ENCODE assay signal across 9 cellular contexts in the genomic region with DNA sequence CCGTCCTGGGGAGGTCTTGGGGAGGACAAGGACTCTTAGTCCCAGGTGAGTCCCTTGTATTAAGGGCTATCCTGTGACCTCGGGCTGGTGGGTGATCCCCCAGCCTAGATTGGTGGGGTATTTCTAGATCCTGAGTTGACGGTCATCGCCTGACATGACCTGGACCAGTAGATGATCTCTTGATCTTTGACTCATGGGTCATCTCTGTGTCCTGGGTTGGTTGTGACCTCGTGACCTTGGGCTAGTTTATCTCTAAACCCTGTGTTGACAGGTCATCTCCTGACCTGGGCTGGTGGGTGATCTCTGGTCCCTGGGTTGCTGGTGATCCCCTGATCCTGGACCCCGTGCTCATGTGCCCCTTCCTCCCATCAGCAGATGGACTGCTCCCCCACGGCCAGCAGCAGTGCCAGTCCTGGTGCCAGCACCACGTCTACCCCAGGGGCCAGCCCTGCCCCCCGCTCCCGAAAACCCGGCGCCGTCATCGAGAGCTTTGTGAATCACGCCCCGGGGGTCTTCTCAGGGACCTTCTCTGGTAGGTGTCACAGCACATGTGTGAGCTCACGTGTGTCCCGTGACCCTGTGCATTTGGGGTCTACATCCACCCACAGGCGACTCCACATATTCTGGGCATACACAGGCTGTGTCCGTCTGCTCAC. TPM values are rescaled to one million over a fixed set of nuclear protein-coding genes. Genes with fewer than 3 reads are reported as not detected.
A peak's percentile ranks its signal among the peaks of the same experiment; 100 is the strongest.
DNase-seq lines count a peak whose midpoint lies in the region; ATAC-seq and TF ChIP-seq lines count a peak whose summit lies in the region.
"Had no signal": no experiment of that assay in that cellular context is flagged by ENCODE, and none has a peak within 500 bp of the region (broad histone marks: within the 10 kb centered on the region; RNA-seq: fewer than 3 reads in every experiment).

No MANE protein-coding gene starts in this region.

- POLR2A ChIA-PET in activated CD4-positive, alpha-beta memory T cell treated with anti-CD3 and anti-CD28 coated beads, Interleukin-2, amount 10 ng/mL, durations not matched to agents 7 days and 5 days (lab: Charles Lee): interaction anchor here (7.3 kb wide), 1 partner anchor 13 kb away, joined by 119 read pairs; the partner anchor contains the start of gene CIRBP

- peak overlapping the region; percentile 41 for H3K4me3 Mint-ChIP-seq in activated CD4-positive, alpha-beta memory T cell treated with anti-CD3 and anti-CD28 coated beads, Interleukin-2, amount 10 ng/mL, durations not matched to agents 7 days and 5 days

- no peaks in the 10 kb centered on the region for H3K9me2 ChIP-seq in hepatocyte (replicated peaks; ENCODE audit: insufficient read depth)

- H3K4me1 Mint-ChIP-seq in activated CD4-positive, alpha-beta memory T cell treated with anti-CD3 and anti-CD28 coated beads, Interleukin-2, amount 10 ng/mL, durations not matched to agents 7 days and 5 days: peaks cover 43% of the 10 kb centered on the region

- no peak overlapping the region for H3K4me3 ChIP-seq in hepatocyte
- H3K4me3 ChIP-seq in skeletal muscle satellite cell (ENCODE audit: low read length): peak overlapping the region; percentile 83

- peak overlapping the region; percentile 92 for H3K9ac ChIP-seq in skeletal muscle satellite cell (ENCODE audit: low read depth, low read length)

- H3K27ac Mint-ChIP-seq in activated CD4-positive, alpha-beta memory T cell treated with anti-CD3 and anti-CD28 coated beads, Interleukin-2, amount 10 ng/mL, durations not matched to agents 7 days and 5 days: peak overlapping the region; percentile 56

- H3K9me3 ChIP-seq in hepatocyte (ENCODE audit: low read depth) (no peaks in the 10 kb centered on the region), skeletal muscle satellite cell (replicated peaks; ENCODE audit: low read length) (no peaks in the 10 kb centered on the region)

- H3K4me2 ChIP-seq in hepatocyte (peak overlapping the region; percentile 91), skeletal muscle satellite cell (ENCODE audit: low read length) (peak overlapping the region; percentile 98)

- H3K27me3 ChIP-seq in hepatocyte (no peaks in the 10 kb centered on the region), skeletal muscle satellite cell (ENCODE audit: control insufficient read depth, insufficient read depth, low read length) (no peaks in the 10 kb centered on the region)

- peak overlapping the region; percentile 98 for H3K27ac ChIP-seq in hepatocyte

- H3K79me2 ChIP-seq in hepatocyte: peaks cover 67% of the 10 kb centered on the region

- H3K36me3 Mint-ChIP-seq in activated CD4-positive, alpha-beta memory T cell treated with anti-CD3 and anti-CD28 coated beads, Interleukin-2, amount 10 ng/mL, durations not matched to agents 7 days and 5 days (ENCODE audit: low read depth): peaks cover 62% of the 10 kb centered on the region

- WGBS in hepatocyte (ENCODE audit: low lambda C conversion rate, missing lambda C conversion rate): 92% methylated on average over 20 of the region's 20 CpGs

- TF ChIP-seq POLR2A in GM15510 (IDR thresholded peaks at IDR 0.05; ENCODE audit: borderline replicate concordance, extremely low read depth, insufficient read length): peak; percentile 10

- H3K36me3 ChIP-seq in hepatocyte (replicated peaks; ENCODE audit: insufficient read depth, low read depth): no peaks in the 10 kb centered on the region
- H3K36me3 ChIP-seq in skeletal muscle satellite cell (ENCODE audit: insufficient read depth, low read length): peaks cover 79% of the 10 kb centered on the region

- no peak for TF ChIP-seq CTCF in hepatocyte (IDR thresholded peaks at IDR 0.05; ENCODE audit: poor library complexity)

- H3K4me1 ChIP-seq in hepatocyte (ENCODE audit: insufficient read depth): peaks cover 53% of the 10 kb centered on the region
- peaks cover 57% of the 10 kb centered on the region for H3K4me1 ChIP-seq in skeletal muscle satellite cell (ENCODE audit: control insufficient read depth, insufficient read depth, low read length)

- no peaks in the 10 kb centered on the region for H3K27me3 Mint-ChIP-seq in activated CD4-positive, alpha-beta memory T cell treated with anti-CD3 and anti-CD28 coated beads, Interleukin-2, amount 10 ng/mL, durations not matched to agents 7 days and 5 days

- H2AFZ ChIP-seq in hepatocyte: no peak overlapping the region

- H4K20me1 ChIP-seq in hepatocyte (ENCODE audit: insufficient read depth, poor library complexity, severe bottlenecking): peaks cover 42% of the 10 kb centered on the region

- DNase-seq in activated CD4-positive, alpha-beta memory T cell treated with anti-CD3 and anti-CD28 coated beads, Interleukin-2, amount 10 ng/mL, durations not matched to agents 7 days and 5 days: no peak
- DNase-seq in hepatocyte (ENCODE audit: low spot score) (no peak), DMS153 treated with DMSO at 0.1 percent for 48 hours (lab: John Stamatoyannopoulos, UW; ENCODE audit: unreplicated experiment) (no peak), COLO668 (lab: John Stamatoyannopoulos, UW; ENCODE audit: unreplicated experiment) (no peak)
- DNase-seq: NCI-H1417 had no signal

- ATAC-seq in HG02852 (IDR thresholded peaks at IDR 0.05; ENCODE audit: unreplicated experiment): no peak
- ATAC-seq in GM19397 (IDR thresholded peaks at IDR 0.05; ENCODE audit: unreplicated experiment): no peak

- CTCF ChIA-PET in activated CD4-positive, alpha-beta memory T cell treated with anti-CD3 and anti-CD28 coated beads, Interleukin-2, amount 10 ng/mL, durations not matched to agents 7 days and 5 days (lab: Charles Lee): interaction anchor here (1.7 to 4.9 kb wide), 2 partner anchors 10 to 12 kb away, joined by 8 to 44 read pairs; no protein-coding TSS in a partner anchor

- no peaks in the 10 kb centered on the region for H3K9me3 Mint-ChIP-seq in activated CD4-positive, alpha-beta memory T cell treated with anti-CD3 and anti-CD28 coated beads, Interleukin-2, amount 10 ng/mL, durations not matched to agents 7 days and 5 days

RNA-seq across cellular contexts. Expression of gene MIDN, which starts 6.3 kb away (rescaled TPM):
- total RNA-seq in activated CD4-positive, alpha-beta memory T cell treated with anti-CD3 and anti-CD28 coated beads, Interleukin-2, amount 10 ng/mL, durations not matched to agents 7 days and 5 days: 10 to 100 TPM; 86.2 to 88.6 TPM
- 28.7 and 30.1 TPM in 2 replicates for total RNA-seq in hepatocyte
- polyA plus RNA-seq in hepatocyte: 94.6 and 98.4 TPM in 2 replicates
- 21.3 and 31.0 TPM in 2 replicates for total RNA-seq in skeletal muscle satellite cell (2012; rRNA removed)

RNA-seq across cellular contexts. Expression of gene ATP5F1D, which starts 13.1 kb away (rescaled TPM):
- total RNA-seq in activated CD4-positive, alpha-beta memory T cell treated with anti-CD3 and anti-CD28 coated beads, Interleukin-2, amount 10 ng/mL, durations not matched to agents 7 days and 5 days: 100 to 1,000 TPM; 171 to 173 TPM
- total RNA-seq in hepatocyte: 54.0 and 64.1 TPM in 2 replicates
- 291 and 297 TPM in 2 replicates for polyA plus RNA-seq in hepatocyte
- 33.9 and 42.1 TPM in 2 replicates for total RNA-seq in skeletal muscle satellite cell (2012; rRNA removed)

RNA-seq across cellular contexts. Expression of gene CIRBP, which starts 14.5 kb away (rescaled TPM):
- 100 to 1,000 TPM; 203 to 204 TPM for total RNA-seq in activated CD4-positive, alpha-beta memory T cell treated with anti-CD3 and anti-CD28 coated beads, Interleukin-2, amount 10 ng/mL, durations not matched to agents 7 days and 5 days
- 212 and 361 TPM in 2 replicates for total RNA-seq in hepatocyte
- polyA plus RNA-seq in hepatocyte: 202 and 261 TPM in 2 replicates
- total RNA-seq in skeletal muscle satellite cell (2012; rRNA removed): 165 and 205 TPM in 2 replicates

RNA-seq across cellular contexts. Expression of gene CBARP, which starts 16.9 kb away (rescaled TPM):
- total RNA-seq in activated CD4-positive, alpha-beta memory T cell treated with anti-CD3 and anti-CD28 coated beads, Interleukin-2, amount 10 ng/mL, durations not matched to agents 7 days and 5 days: under 1 TPM; 0.35 to 0.55 TPM
- 1.1 and 4.2 TPM in 2 replicates for total RNA-seq in hepatocyte
- polyA plus RNA-seq in hepatocyte: 7.1 and 10.7 TPM in 2 replicates
- total RNA-seq in skeletal muscle satellite cell (2012; rRNA removed): 3.3 and 4.8 TPM in 2 replicates

RNA-seq across cellular contexts. Expression of gene FAM174C, which starts 20.7 kb away (rescaled TPM):
- total RNA-seq in activated CD4-positive, alpha-beta memory T cell treated with anti-CD3 and anti-CD28 coated beads, Interleukin-2, amount 10 ng/mL, durations not matched to agents 7 days and 5 days: 10 to 100 TPM; 45.9 to 50.1 TPM
- total RNA-seq in hepatocyte: 25.5 TPM in 2 replicates
- 79.9 and 89.5 TPM in 2 replicates for polyA plus RNA-seq in hepatocyte
- total RNA-seq in skeletal muscle satellite cell (2012; rRNA removed): 36.5 and 60.9 TPM in 2 replicates
